8 cellular contexts compared by ENCODE assay signal in genomic region chr10:106795619-106796018, GRCh38.
DNase-seq lines count a peak whose midpoint lies in the region; ATAC-seq and TF ChIP-seq lines count a peak whose summit lies in the region.

No MANE protein-coding gene starts in this region.

- peak; percentile 89 for ATAC-seq in GM21390 (IDR thresholded peaks at IDR 0.05; ENCODE audit: unreplicated experiment)
- ATAC-seq in HG03558 (IDR thresholded peaks at IDR 0.05; ENCODE audit: extremely low read depth, unreplicated experiment): peak; percentile 88

- H3K27me3 ChIP-seq in WERI-Rb-1 (ENCODE audit: insufficient read depth, low read depth, severe bottlenecking) (no peaks in the 10 kb centered on the region), stomach (no peaks in the 10 kb centered on the region)

- DNase-seq in GM10266 (ENCODE audit: extremely low spot score) (peak; percentile 15), WERI-Rb-1 (peak; percentile 58), midbrain (lab: John Stamatoyannopoulos, UW) (peak; percentile 25), stomach (no peak), NCI-H510A treated with DMSO at 0.1 percent for 48 hours (lab: John Stamatoyannopoulos, UW) (no peak)
- DNase-seq in stimulated activated CD4-positive, alpha-beta T cell treated with anti-CD3 and anti-CD28 coated beads, Interleukin-4, amount 100 ng/mL, for 24 hours: no peak

- intact Hi-C loops in stomach (cut with DNase I; ENCODE audit: low total_unique reads): no loop called here

- H3K4me1 ChIP-seq in stomach: no peaks in the 10 kb centered on the region

- no peak overlapping the region for H3K27ac ChIP-seq in WERI-Rb-1
- no peak overlapping the region for H3K27ac ChIP-seq in stomach

- WGBS in stomach, 5 donors: 19 to 32% (median 23%) methylated on average over 4 of the region's 4 CpGs

- H3K9me3 ChIP-seq in WERI-Rb-1 (ENCODE audit: severe bottlenecking): no peaks in the 10 kb centered on the region
- H3K9me3 ChIP-seq in stomach: peaks cover 0 to 8% (median 0%) of the 10 kb centered on the region in 4 donors

- no peak overlapping the region for H3K4me3 ChIP-seq in WERI-Rb-1 (ENCODE audit: low read depth, low read length)
- H3K4me3 ChIP-seq in stomach: no peak overlapping the region

- TF ChIP-seq EP300 in stomach (IDR thresholded peaks at IDR 0.05): no peak

- TF ChIP-seq POLR2A in stomach (IDR thresholded peaks at IDR 0.05): no peak

- TF ChIP-seq CTCF in GM10266 (IDR thresholded peaks at IDR 0.05; ENCODE audit: control insufficient read depth, insufficient read depth, low read depth, missing control alignments) (peak; percentile 58), WERI-Rb-1 (IDR thresholded peaks at IDR 0.05; ENCODE audit: low read depth, low read length) (peak; percentile 74), stomach (IDR thresholded peaks at IDR 0.05) (peak in 2 of 7 experiments; percentile 17 to 30)

- no peaks in the 10 kb centered on the region for H3K36me3 ChIP-seq in WERI-Rb-1
- H3K36me3 ChIP-seq in stomach: no peaks in the 10 kb centered on the region

Comparison
In these comparisons a context has a peak if more than half of its experiments do, and no peak if none do; other contexts are left out.
1. DNase-seq: peak in GM10266 (single experiment), WERI-Rb-1 (single experiment) and midbrain (single experiment); none in stomach (single experiment), stimulated activated CD4-positive, alpha-beta T cell treated with anti-CD3 and anti-CD28 coated beads, Interleukin-4, amount 100 ng/mL, for 24 hours (single experiment) and NCI-H510A treated with DMSO at 0.1 percent for 48 hours (single experiment).